Comparison of ENCODE assay signal across 1 cellular context in the genomic region with DNA sequence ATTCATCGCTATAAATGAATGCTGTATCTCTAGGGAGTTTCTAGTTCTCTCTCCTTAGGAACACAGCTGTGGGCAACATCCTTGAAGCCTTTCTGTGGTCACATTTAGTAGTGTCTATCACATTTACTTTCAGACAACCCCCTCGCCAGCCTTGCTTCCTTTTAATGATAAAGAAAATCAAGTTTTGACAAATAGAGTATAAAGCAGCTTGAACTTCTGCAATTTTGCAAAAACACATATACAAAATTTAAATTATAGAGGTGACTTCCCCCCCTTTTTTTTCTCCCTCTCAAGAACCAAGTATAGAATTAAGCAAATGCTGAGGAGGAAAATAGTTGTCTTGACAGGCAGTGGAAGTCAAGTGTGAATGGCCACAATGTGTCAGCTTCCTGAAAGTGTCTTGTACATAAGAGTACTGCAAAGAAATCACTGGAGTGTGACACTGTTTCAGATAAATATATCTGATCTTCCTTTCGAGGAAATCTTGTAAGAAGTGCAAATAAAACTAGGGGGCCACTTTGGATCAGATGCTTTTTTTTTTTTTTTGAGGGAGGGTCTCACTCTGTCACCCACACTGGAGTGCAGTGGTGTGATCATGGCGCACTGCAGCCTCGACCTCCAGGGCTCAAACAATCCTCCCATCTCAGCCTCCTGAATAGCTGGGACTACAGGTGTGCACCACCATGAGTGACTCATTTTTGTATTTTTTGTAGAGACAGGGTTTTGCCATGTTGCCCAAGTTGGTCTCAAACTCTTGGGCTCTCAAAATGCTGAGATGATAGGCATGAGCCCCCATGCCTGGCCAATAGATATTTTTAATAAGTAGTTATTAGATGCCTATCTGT.
TF ChIP-seq lines count a peak whose summit lies in the region.

No MANE protein-coding gene starts in this region.

TF ChIP-seq in GM12878, 131 proteins besides CTCF, POLR2A, EP300 and RAD21 (continued from another document and continues in another):
- no peak for TF ChIP-seq EZH2 (IDR thresholded peaks at IDR 0.05; ENCODE audit: borderline replicate concordance, control insufficient read depth, low read depth, low read length)
- TF ChIP-seq CHD2 (IDR thresholded peaks at IDR 0.05; ENCODE audit: borderline replicate concordance, low read depth, low read length) = no peak; the same call in 1 of the 2 replicates
- no peak for TF ChIP-seq YBX1 (IDR thresholded peaks at IDR 0.05)
- TF ChIP-seq NFIC (IDR thresholded peaks at IDR 0.05; ENCODE audit: low read depth, low read length) = peak; percentile 89
- no peak for TF ChIP-seq MYC (IDR thresholded peaks at IDR 0.05; ENCODE audit: insufficient read depth, insufficient read length, insufficient replicate concordance, low read length, severe bottlenecking)
- TF ChIP-seq MXI1 (IDR thresholded peaks at IDR 0.05; ENCODE audit: low read depth, low read length) = no peak
- TF ChIP-seq SREBF2 (IDR thresholded peaks at IDR 0.05; ENCODE audit: low read length) = no peak
- no peak for TF ChIP-seq ZNF207 (IDR thresholded peaks at IDR 0.05; ENCODE audit: borderline replicate concordance)
- no peak for TF ChIP-seq MTA3 (IDR thresholded peaks at IDR 0.05; ENCODE audit: borderline replicate concordance, low read length)
- TF ChIP-seq GATAD2B (conservative IDR thresholded peaks at IDR 0.05; ENCODE audit: low read depth) = no peak
- no peak; the same call in 1 of the 2 replicates for TF ChIP-seq CHD4 (IDR thresholded peaks at IDR 0.05)
- TF ChIP-seq YY1 (IDR thresholded peaks at IDR 0.05; ENCODE audit: low read depth, low read length) = peak; percentile 33; the same call in 1 of the 2 replicates
- no peak for TF ChIP-seq ZNF274 (IDR thresholded peaks at IDR 0.05; ENCODE audit: insufficient read depth, insufficient read length)
- TF ChIP-seq, protein P1, sequence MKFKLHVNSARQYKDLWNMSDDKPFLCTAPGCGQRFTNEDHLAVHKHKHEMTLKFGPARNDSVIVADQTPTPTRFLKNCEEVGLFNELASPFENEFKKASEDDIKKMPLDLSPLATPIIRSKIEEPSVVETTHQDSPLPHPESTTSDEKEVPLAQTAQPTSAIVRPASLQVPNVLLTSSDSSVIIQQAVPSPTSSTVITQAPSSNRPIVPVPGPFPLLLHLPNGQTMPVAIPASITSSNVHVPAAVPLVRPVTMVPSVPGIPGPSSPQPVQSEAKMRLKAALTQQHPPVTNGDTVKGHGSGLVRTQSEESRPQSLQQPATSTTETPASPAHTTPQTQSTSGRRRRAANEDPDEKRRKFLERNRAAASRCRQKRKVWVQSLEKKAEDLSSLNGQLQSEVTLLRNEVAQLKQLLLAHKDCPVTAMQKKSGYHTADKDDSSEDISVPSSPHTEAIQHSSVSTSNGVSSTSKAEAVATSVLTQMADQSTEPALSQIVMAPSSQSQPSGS (IDR thresholded peaks at IDR 0.05; ENCODE audit: low read length) = no peak; the same call in none of the 2 replicates
- no peak for TF ChIP-seq ZNF24 (IDR thresholded peaks at IDR 0.05)
- no peak for TF ChIP-seq JUND (IDR thresholded peaks at IDR 0.05; ENCODE audit: low read depth, low read length)
- 0 out of 2 replicates have a peak, but pooled peaks have one; percentile 33 for TF ChIP-seq FOXM1 (IDR thresholded peaks at IDR 0.05; ENCODE audit: low read depth, low read length)
- no peak for TF ChIP-seq HDAC6 (IDR thresholded peaks at IDR 0.05; ENCODE audit: unreplicated experiment)
- no peak for TF ChIP-seq NR2C1 (IDR thresholded peaks at IDR 0.05)
- no peak for TF ChIP-seq NRF1 (conservative IDR thresholded peaks at IDR 0.05; ENCODE audit: low read depth, low read length)
- TF ChIP-seq LARP7 (IDR thresholded peaks at IDR 0.05) = no peak
- TF ChIP-seq, protein P2, sequence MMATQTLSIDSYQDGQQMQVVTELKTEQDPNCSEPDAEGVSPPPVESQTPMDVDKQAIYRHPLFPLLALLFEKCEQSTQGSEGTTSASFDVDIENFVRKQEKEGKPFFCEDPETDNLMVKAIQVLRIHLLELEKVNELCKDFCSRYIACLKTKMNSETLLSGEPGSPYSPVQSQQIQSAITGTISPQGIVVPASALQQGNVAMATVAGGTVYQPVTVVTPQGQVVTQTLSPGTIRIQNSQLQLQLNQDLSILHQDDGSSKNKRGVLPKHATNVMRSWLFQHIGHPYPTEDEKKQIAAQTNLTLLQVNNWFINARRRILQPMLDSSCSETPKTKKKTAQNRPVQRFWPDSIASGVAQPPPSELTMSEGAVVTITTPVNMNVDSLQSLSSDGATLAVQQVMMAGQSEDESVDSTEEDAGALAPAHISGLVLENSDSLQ (IDR thresholded peaks at IDR 0.05) = peak; percentile 94
- TF ChIP-seq PAX5 (IDR thresholded peaks at IDR 0.05; ENCODE audit: borderline replicate concordance, low read depth, low read length) = peak; percentile 89; the same call in 1 of the 2 replicates
- TF ChIP-seq CBX3 (IDR thresholded peaks at IDR 0.05; ENCODE audit: borderline replicate concordance, low read depth) = no peak
- TF ChIP-seq, protein P3, sequence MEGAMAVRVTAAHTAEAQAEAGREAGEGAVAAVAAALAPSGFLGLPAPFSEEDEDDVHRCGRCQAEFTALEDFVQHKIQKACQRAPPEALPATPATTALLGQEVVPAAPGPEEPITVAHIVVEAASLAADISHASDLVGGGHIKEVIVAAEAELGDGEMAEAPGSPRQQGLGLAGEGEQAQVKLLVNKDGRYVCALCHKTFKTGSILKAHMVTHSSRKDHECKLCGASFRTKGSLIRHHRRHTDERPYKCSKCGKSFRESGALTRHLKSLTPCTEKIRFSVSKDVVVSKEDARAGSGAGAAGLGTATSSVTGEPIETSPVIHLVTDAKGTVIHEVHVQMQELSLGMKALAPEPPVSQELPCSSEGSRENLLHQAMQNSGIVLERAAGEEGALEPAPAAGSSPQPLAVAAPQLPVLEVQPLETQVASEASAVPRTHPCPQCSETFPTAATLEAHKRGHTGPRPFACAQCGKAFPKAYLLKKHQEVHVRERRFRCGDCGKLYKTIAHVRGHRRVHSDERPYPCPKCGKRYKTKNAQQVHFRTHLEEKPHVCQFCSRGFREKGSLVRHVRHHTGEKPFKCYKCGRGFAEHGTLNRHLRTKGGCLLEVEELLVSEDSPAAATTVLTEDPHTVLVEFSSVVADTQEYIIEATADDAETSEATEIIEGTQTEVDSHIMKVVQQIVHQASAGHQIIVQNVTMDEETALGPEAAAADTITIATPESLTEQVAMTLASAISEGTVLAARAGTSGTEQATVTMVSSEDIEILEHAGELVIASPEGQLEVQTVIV (IDR thresholded peaks at IDR 0.05; ENCODE audit: borderline replicate concordance, partially characterized antibody) = no peak
- no peak for TF ChIP-seq HDAC2 (IDR thresholded peaks at IDR 0.05)
- TF ChIP-seq MEF2A (IDR thresholded peaks at IDR 0.05; ENCODE audit: insufficient read depth, low read depth, low read length) = peak; percentile 65; the same call in 1 of the 2 replicates
- TF ChIP-seq IKZF1 (conservative IDR thresholded peaks at IDR 0.05) = peak; percentile 71
- TF ChIP-seq, protein P4, sequence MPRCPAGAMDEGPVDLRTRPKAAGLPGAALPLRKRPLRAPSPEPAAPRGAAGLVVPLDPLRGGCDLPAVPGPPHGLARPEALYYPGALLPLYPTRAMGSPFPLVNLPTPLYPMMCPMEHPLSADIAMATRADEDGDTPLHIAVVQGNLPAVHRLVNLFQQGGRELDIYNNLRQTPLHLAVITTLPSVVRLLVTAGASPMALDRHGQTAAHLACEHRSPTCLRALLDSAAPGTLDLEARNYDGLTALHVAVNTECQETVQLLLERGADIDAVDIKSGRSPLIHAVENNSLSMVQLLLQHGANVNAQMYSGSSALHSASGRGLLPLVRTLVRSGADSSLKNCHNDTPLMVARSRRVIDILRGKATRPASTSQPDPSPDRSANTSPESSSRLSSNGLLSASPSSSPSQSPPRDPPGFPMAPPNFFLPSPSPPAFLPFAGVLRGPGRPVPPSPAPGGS (IDR thresholded peaks at IDR 0.05; ENCODE audit: borderline replicate concordance, insufficient read depth, low read depth, low read length, poor library complexity, severe bottlenecking) = no peak
- peak; percentile 48; the same call in 1 of the 2 replicates for TF ChIP-seq ASH2L (IDR thresholded peaks at IDR 0.05; ENCODE audit: borderline replicate concordance, low read depth)
- no peak for TF ChIP-seq SPI1 (IDR thresholded peaks at IDR 0.05; ENCODE audit: borderline replicate concordance, insufficient read depth, low read depth, low read length)
- TF ChIP-seq SIX5 (IDR thresholded peaks at IDR 0.05; ENCODE audit: low read depth, low read length, severe bottlenecking) = no peak
- TF ChIP-seq SUPT20H (IDR thresholded peaks at IDR 0.05; ENCODE audit: borderline replicate concordance, control insufficient read depth, low read depth, low read length) = no peak
- no peak for TF ChIP-seq KAT2A (conservative IDR thresholded peaks at IDR 0.05; ENCODE audit: control insufficient read depth, low read depth, low read length)
- peak; percentile 28; the same call in 1 of the 2 replicates for TF ChIP-seq NR2F1 (conservative IDR thresholded peaks at IDR 0.05)
- TF ChIP-seq, protein P5, sequence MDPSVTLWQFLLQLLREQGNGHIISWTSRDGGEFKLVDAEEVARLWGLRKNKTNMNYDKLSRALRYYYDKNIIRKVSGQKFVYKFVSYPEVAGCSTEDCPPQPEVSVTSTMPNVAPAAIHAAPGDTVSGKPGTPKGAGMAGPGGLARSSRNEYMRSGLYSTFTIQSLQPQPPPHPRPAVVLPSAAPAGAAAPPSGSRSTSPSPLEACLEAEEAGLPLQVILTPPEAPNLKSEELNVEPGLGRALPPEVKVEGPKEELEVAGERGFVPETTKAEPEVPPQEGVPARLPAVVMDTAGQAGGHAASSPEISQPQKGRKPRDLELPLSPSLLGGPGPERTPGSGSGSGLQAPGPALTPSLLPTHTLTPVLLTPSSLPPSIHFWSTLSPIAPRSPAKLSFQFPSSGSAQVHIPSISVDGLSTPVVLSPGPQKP (IDR thresholded peaks at IDR 0.05; ENCODE audit: low read depth, low read length) = no peak
- TF ChIP-seq CBFB (IDR thresholded peaks at IDR 0.05; ENCODE audit: low read depth) = peak; percentile 48; the same call in 1 of the 2 replicates
- TF ChIP-seq CREM (IDR thresholded peaks at IDR 0.05; ENCODE audit: low read depth) = peak; percentile 19; the same call in 1 of the 2 replicates
- TF ChIP-seq, protein P6, sequence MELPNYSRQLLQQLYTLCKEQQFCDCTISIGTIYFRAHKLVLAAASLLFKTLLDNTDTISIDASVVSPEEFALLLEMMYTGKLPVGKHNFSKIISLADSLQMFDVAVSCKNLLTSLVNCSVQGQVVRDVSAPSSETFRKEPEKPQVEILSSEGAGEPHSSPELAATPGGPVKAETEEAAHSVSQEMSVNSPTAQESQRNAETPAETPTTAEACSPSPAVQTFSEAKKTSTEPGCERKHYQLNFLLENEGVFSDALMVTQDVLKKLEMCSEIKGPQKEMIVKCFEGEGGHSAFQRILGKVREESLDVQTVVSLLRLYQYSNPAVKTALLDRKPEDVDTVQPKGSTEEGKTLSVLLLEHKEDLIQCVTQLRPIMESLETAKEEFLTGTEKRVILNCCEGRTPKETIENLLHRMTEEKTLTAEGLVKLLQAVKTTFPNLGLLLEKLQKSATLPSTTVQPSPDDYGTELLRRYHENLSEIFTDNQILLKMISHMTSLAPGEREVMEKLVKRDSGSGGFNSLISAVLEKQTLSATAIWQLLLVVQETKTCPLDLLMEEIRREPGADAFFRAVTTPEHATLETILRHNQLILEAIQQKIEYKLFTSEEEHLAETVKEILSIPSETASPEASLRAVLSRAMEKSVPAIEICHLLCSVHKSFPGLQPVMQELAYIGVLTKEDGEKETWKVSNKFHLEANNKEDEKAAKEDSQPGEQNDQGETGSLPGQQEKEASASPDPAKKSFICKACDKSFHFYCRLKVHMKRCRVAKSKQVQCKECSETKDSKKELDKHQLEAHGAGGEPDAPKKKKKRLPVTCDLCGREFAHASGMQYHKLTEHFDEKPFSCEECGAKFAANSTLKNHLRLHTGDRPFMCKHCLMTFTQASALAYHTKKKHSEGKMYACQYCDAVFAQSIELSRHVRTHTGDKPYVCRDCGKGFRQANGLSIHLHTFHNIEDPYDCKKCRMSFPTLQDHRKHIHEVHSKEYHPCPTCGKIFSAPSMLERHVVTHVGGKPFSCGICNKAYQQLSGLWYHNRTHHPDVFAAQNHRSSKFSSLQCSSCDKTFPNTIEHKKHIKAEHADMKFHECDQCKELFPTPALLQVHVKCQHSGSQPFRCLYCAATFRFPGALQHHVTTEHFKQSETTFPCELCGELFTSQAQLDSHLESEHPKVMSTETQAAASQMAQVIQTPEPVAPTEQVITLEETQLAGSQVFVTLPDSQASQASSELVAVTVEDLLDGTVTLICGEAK (IDR thresholded peaks at IDR 0.05; ENCODE audit: borderline replicate concordance) = no peak
- no peak for TF ChIP-seq STAT3 (IDR thresholded peaks at IDR 0.05; ENCODE audit: low read depth, low read length)
- TF ChIP-seq RELA (IDR thresholded peaks at IDR 0.05; ENCODE audit: borderline replicate concordance, partially characterized antibody) = no peak
- TF ChIP-seq MTA2 (IDR thresholded peaks at IDR 0.05; ENCODE audit: low read depth) = peak; percentile 71; the same call in 1 of the 2 replicates
- TF ChIP-seq TBL1XR1 (IDR thresholded peaks at IDR 0.05; ENCODE audit: low read depth, low read length) = no peak
- TF ChIP-seq SRF (IDR thresholded peaks at IDR 0.05; ENCODE audit: low read depth in 2 of 2, low read length in 2 of 2) = no peak
- TF ChIP-seq SREBF1 (IDR thresholded peaks at IDR 0.05; ENCODE audit: low read length) = 0 out of 2 replicates have a peak, but pooled peaks have one; percentile 18
- TF ChIP-seq, protein P7, sequence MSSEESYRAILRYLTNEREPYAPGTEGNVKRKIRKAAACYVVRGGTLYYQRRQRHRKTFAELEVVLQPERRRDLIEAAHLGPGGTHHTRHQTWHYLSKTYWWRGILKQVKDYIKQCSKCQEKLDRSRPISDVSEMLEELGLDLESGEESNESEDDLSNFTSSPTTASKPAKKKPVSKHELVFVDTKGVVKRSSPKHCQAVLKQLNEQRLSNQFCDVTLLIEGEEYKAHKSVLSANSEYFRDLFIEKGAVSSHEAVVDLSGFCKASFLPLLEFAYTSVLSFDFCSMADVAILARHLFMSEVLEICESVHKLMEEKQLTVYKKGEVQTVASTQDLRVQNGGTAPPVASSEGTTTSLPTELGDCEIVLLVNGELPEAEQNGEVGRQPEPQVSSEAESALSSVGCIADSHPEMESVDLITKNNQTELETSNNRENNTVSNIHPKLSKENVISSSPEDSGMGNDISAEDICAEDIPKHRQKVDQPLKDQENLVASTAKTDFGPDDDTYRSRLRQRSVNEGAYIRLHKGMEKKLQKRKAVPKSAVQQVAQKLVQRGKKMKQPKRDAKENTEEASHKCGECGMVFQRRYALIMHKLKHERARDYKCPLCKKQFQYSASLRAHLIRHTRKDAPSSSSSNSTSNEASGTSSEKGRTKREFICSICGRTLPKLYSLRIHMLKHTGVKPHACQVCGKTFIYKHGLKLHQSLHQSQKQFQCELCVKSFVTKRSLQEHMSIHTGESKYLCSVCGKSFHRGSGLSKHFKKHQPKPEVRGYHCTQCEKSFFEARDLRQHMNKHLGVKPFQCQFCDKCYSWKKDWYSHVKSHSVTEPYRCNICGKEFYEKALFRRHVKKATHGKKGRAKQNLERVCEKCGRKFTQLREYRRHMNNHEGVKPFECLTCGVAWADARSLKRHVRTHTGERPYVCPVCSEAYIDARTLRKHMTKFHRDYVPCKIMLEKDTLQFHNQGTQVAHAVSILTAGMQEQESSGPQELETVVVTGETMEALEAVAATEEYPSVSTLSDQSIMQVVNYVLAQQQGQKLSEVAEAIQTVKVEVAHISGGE (CRISPR knock-in tag; IDR thresholded peaks at IDR 0.05) = no peak
